In genomic region chr1:233544304-233544703, GRCh38 we compare ENCODE assay signal across 25 cellular contexts.
DNase-seq lines count a peak whose midpoint lies in the region; ATAC-seq and TF ChIP-seq lines count a peak whose summit lies in the region.
"Had no signal": no experiment of that assay in that cellular context is flagged by ENCODE, and none has a peak within 500 bp of the region (broad histone marks: within the 10 kb centered on the region; RNA-seq: fewer than 3 reads in every experiment).

No MANE protein-coding gene starts in this region.

- H4K20me1 ChIP-seq in PC-3 (ENCODE audit: low read length) = no peaks in the 10 kb centered on the region

- H3K9ac ChIP-seq in PC-3 (ENCODE audit: low read length) (no peak overlapping the region), mesendoderm (ENCODE audit: low read length) (no peak overlapping the region)

- no peak overlapping the region for H3K4ac ChIP-seq in mesendoderm (ENCODE audit: low read depth, low read length)

- H3K79me2 ChIP-seq in PC-3 (ENCODE audit: low read length) (no peaks in the 10 kb centered on the region), mesendoderm (ENCODE audit: control insufficient read depth, insufficient read depth, low read length) (no peaks in the 10 kb centered on the region)

- no peaks in the 10 kb centered on the region for H3K36me3 ChIP-seq in heart right ventricle
- no peaks in the 10 kb centered on the region for H3K36me3 ChIP-seq in PC-3 (ENCODE audit: low read depth, low read length)
- no peaks in the 10 kb centered on the region for H3K36me3 ChIP-seq in mesendoderm (ENCODE audit: control insufficient read depth, insufficient read depth, low read length)
- H3K36me3 ChIP-seq in mucosa of descending colon (ENCODE audit: low read depth) = no peaks in the 10 kb centered on the region
- H3K36me3 ChIP-seq: BE2C, brain microvascular endothelial cell, colonic mucosa, HAP-1, prostate gland, sigmoid colon had no signal

- no peaks in the 10 kb centered on the region for H3F3A ChIP-seq in PC-3 (ENCODE audit: low read length, unreplicated experiment)

- H3K27me3 ChIP-seq in heart right ventricle (peaks cover 0 to 2% (median 0%) of the 10 kb centered on the region in 7 donors), PC-3 (ENCODE audit: low read length) (no peaks in the 10 kb centered on the region), foreskin keratinocyte (peaks cover 5% of the 10 kb centered on the region), mesendoderm (ENCODE audit: insufficient read depth, low read length, poor library complexity) (no peaks in the 10 kb centered on the region)
- H3K27me3 ChIP-seq: brain microvascular endothelial cell, colonic mucosa, sigmoid colon had no signal

- DNase-seq in left ventricle myocardium superior = no peak
- no peak for DNase-seq in heart right ventricle
- DNase-seq in PC-3 = no peak
- DNase-seq in foreskin keratinocyte = no peak
- DNase-seq in stimulated activated CD4-positive, alpha-beta T cell treated with anti-CD3 and anti-CD28 coated beads, Interleukin-4, amount 100 ng/mL, for 1 hour = no peak
- DNase-seq in mesendoderm = no peak
- DNase-seq in mucosa of descending colon = no peak
- DNase-seq: activated B cell treated with CpG ODN at 0.5 μM for 24 hours; activated CD4-positive, alpha-beta T cell treated with anti-CD3 and anti-CD28 coated beads, Interleukin-2, amount 50 U/mL, for 1 hour; activated naive CD4-positive, alpha-beta T cell treated with anti-CD3 and anti-CD28 coated beads for 36 hours; effector memory CD4-positive, alpha-beta T cell; erythroblast; GDM1; Karpas-422; naive thymus-derived CD4-positive, alpha-beta T cell; NCI-H2171; NCI-H524; sigmoid colon; stimulated activated CD4-positive, alpha-beta T cell treated with anti-CD3 and anti-CD28 coated beads, Interleukin-15, amount 100 ng/mL, for 24 hours; stimulated activated naive CD8-positive, alpha-beta T cell treated with anti-CD3 and anti-CD28 coated beads, Interleukin-15, Interleukin-2, amounts not matched to agents 100 U/mL and 50 U/mL, for 24 hours had no signal

- H2AFZ ChIP-seq in PC-3 (ENCODE audit: low read length) = 0 out of 2 replicates have a peak overlapping the region, but pooled peaks have one; percentile 19

- no peak overlapping the region for H3K27ac ChIP-seq in heart right ventricle
- H3K27ac ChIP-seq in PC-3 (ENCODE audit: low read length) = peak overlapping the region; percentile 63
- peak overlapping the region; percentile 72 for H3K27ac ChIP-seq in foreskin keratinocyte
- H3K27ac ChIP-seq in mesendoderm (ENCODE audit: low read depth, low read length) = no peak overlapping the region
- H3K27ac ChIP-seq: brain microvascular endothelial cell, colonic mucosa, prostate gland, sigmoid colon had no signal

- CTCF ChIA-PET in PC-3 (lab: Charles Lee) = no interaction called here

- H4K5ac ChIP-seq in mesendoderm (ENCODE audit: low read length) = no peak overlapping the region

- peaks cover 0 to 13% (median 0%) of the 10 kb centered on the region in 11 donors for H3K9me3 ChIP-seq in heart right ventricle
- no peaks in the 10 kb centered on the region for H3K9me3 ChIP-seq in PC-3 (ENCODE audit: low read length)
- H3K9me3 ChIP-seq in mucosa of descending colon = no peaks in the 10 kb centered on the region
- H3K9me3 ChIP-seq: BE2C, colonic mucosa, HAP-1, prostate gland, sigmoid colon had no signal

- ATAC-seq in left ventricle myocardium superior (peak; percentile 71), heart right ventricle (no peak), PC-3 (no peak), foreskin keratinocyte (no peak), mucosa of descending colon (no peak)
- ATAC-seq: naive thymus-derived CD4-positive, alpha-beta T cell had no signal

- H3K4me3 ChIP-seq in heart right ventricle (no peak overlapping the region), PC-3 (ENCODE audit: low read length) (no peak overlapping the region), mesendoderm (ENCODE audit: low read length) (no peak overlapping the region), mucosa of descending colon (no peak overlapping the region)
- H3K4me3 ChIP-seq: colonic mucosa, HAP-1, prostate gland, sigmoid colon had no signal

- H3K18ac ChIP-seq in mesendoderm (ENCODE audit: low read length) = no peak overlapping the region

- no peak overlapping the region for H3K56ac ChIP-seq in mesendoderm (ENCODE audit: low read length)

- BruUV-seq in PC-3 (replicated peaks; lab: Mats Ljungman, UMichigan) = no TSS peak

- H2BK15ac ChIP-seq in mesendoderm (replicated peaks; ENCODE audit: low read depth) = no peak overlapping the region

- intact Hi-C loops in left ventricle myocardium superior (cut with micrococcal nuclease) = no loop called here
- intact Hi-C loops in heart right ventricle (cut with DNase I) = no loop called here
- intact Hi-C loops in PC-3 (cut with micrococcal nuclease) = no loop called here
- intact Hi-C loops in mucosa of descending colon (cut with DNase I, micrococcal nuclease) = no loop called here

- no peak overlapping the region for H2BK5ac ChIP-seq in mesendoderm (ENCODE audit: low read length)

- POLR2A ChIA-PET in PC-3 (lab: Charles Lee; ENCODE audit: unreplicated experiment) = no interaction called here

- H3K4me2 ChIP-seq in PC-3 (ENCODE audit: low read length) (peak overlapping the region; percentile 38), mesendoderm (ENCODE audit: low read length) (no peak overlapping the region)

- no peak for TF ChIP-seq CTCF in heart right ventricle (IDR thresholded peaks at IDR 0.05)
- TF ChIP-seq CTCF in PC-3 (conservative IDR thresholded peaks at IDR 0.05; ENCODE audit: low read depth, low read length) = no peak
- TF ChIP-seq CTCF in foreskin keratinocyte (conservative IDR thresholded peaks at IDR 0.05) = no peak
- no peak for TF ChIP-seq CTCF in mucosa of descending colon (IDR thresholded peaks at IDR 0.05)

- H3K4me1 ChIP-seq in heart right ventricle (peaks cover 0 to 4% (median 0%) of the 10 kb centered on the region in 9 donors), PC-3 (ENCODE audit: insufficient read depth, low read length) (peaks cover 17% of the 10 kb centered on the region), foreskin keratinocyte (peaks cover 14% of the 10 kb centered on the region), mesendoderm (ENCODE audit: control insufficient read depth, low read depth, low read length) (peaks cover 2% of the 10 kb centered on the region), mucosa of descending colon (ENCODE audit: low read depth) (no peaks in the 10 kb centered on the region)
- H3K4me1 ChIP-seq: BE2C, colonic mucosa, HAP-1, prostate gland, sigmoid colon had no signal

- 60 to 69% methylated on average over 5 of the region's 5 CpGs for WGBS in heart right ventricle, 2 donors
- no CpG with 5 or more reads among the region's 5 CpGs for WGBS in mesendoderm (ENCODE audit: extremely low coverage, insufficient coverage, low lambda C conversion rate)

- H3K79me1 ChIP-seq in mesendoderm (ENCODE audit: low read length) = no peaks in the 10 kb centered on the region

- H2BK120ac ChIP-seq in mesendoderm (ENCODE audit: low read depth, low read length) = no peak overlapping the region

- no peak overlapping the region for H3K23ac ChIP-seq in mesendoderm (ENCODE audit: low read length)

- H2AK5ac ChIP-seq in mesendoderm (ENCODE audit: low read length) = no peak overlapping the region

- no peaks in the 10 kb centered on the region for H3K9me2 ChIP-seq in PC-3 (replicated peaks; ENCODE audit: low read length)

- no peak overlapping the region for H4K8ac ChIP-seq in mesendoderm (ENCODE audit: low read depth, low read length)

Comparison
In these comparisons a context has a peak if more than half of its experiments do, and no peak if none do; other contexts are left out.
1. H3K27ac ChIP-seq: peak in PC-3 (single experiment) and foreskin keratinocyte (single experiment); none in heart right ventricle (0 of 10) and mesendoderm (single experiment).